ENCODE assay signal across 9 cellular contexts in genomic region chr2:126777620-126777978, GRCh38.
A peak's percentile ranks its signal among the peaks of the same experiment; 100 is the strongest.
DNase-seq lines count a peak whose midpoint lies in the region; ATAC-seq, FAIRE-seq and TF ChIP-seq lines count a peak whose summit lies in the region.
"Had no signal": no experiment of that assay in that cellular context is flagged by ENCODE, and none has a peak within 500 bp of the region (broad histone marks: within the 10 kb centered on the region; RNA-seq: fewer than 3 reads in every experiment).

No MANE protein-coding gene starts in this region.

- no peaks in the 10 kb centered on the region for H3K4me1 ChIP-seq in A673 (ENCODE audit: insufficient read depth, low read length, poor library complexity, severe bottlenecking)
- peaks cover 0 to 4% (median 2%) of the 10 kb centered on the region in 4 experiments; a peak in 3 of 7 replicates for H3K4me1 ChIP-seq in H1 (replicated peaks in 1 of 4; ENCODE audit: control insufficient read depth in 3 of 4, insufficient read depth in 4 of 4, low read length in 3 of 4)
- H3K4me1 ChIP-seq in gastroesophageal sphincter: peaks cover 0 to 10% (median 0%) of the 10 kb centered on the region in 3 donors

- H3K18ac ChIP-seq in H1 (ENCODE audit: extremely low read depth, low read length): no peak overlapping the region

- H3K14ac ChIP-seq in H1 (ENCODE audit: insufficient read length): no peak overlapping the region

- H4K20me1 ChIP-seq in H1 (replicated peaks in 1 of 2; ENCODE audit: control insufficient read depth in 1 of 2, insufficient read depth in 2 of 2, low read length in 2 of 2): no peaks in the 10 kb centered on the region

- no peak for TF ChIP-seq CTCF in A673 (conservative IDR thresholded peaks at IDR 0.05; ENCODE audit: low read depth, low read length)
- no peak for TF ChIP-seq CTCF in H1 (IDR thresholded peaks at IDR 0.05; ENCODE audit: control extremely low read depth in 1 of 3, insufficient read depth in 1 of 3, low read depth in 1 of 3, low read length in 3 of 3)
- TF ChIP-seq CTCF in gastroesophageal sphincter (IDR thresholded peaks at IDR 0.05): no peak

- no peak overlapping the region for H2BK15ac ChIP-seq in H1 (ENCODE audit: low read length)

- H2BK120ac ChIP-seq in H1 (replicated peaks; ENCODE audit: low read depth, low read length): no peak overlapping the region

- H3K23me2 ChIP-seq in H1 (ENCODE audit: low read depth, low read length): peaks cover 9% of the 10 kb centered on the region; the same call in 1 of the 2 replicates

- DNase-seq in A673 (ENCODE audit: low spot score): no peak
- DNase-seq in H1 (ENCODE audit: low read depth in 1 of 2, low spot score in 2 of 2): no peak
- DNase-seq in UCSD-AML1 (lab: John Stamatoyannopoulos, UW; ENCODE audit: unreplicated experiment): no peak
- DNase-seq in stimulated activated CD4-positive, alpha-beta T cell treated with anti-CD3 and anti-CD28 coated beads, Interleukin-4, amount 100 ng/mL, for 4 hours: no peak
- DNase-seq in NCI-H526 (lab: John Stamatoyannopoulos, UW): no peak

- no peak overlapping the region for H4K91ac ChIP-seq in H1 (replicated peaks; ENCODE audit: insufficient read length, low read length)

- no peak for FAIRE-seq in H1 (lab: Jason Lieb, UNC)
- FAIRE-seq: G401.6 had no signal

- H3K4me2 ChIP-seq in H1 (ENCODE audit: insufficient read depth in 1 of 2, low read depth in 2 of 2, low read length in 2 of 2): peak overlapping the region; percentile 44 to 96; a peak in 2 of 4 replicates

- no peak overlapping the region for H2BK12ac ChIP-seq in H1 (ENCODE audit: low read depth, low read length)

- H3K27me3 ChIP-seq in A673 (replicated peaks; ENCODE audit: insufficient read depth, low read depth, low read length, poor library complexity) (no peaks in the 10 kb centered on the region), H1 (replicated peaks in 1 of 4; ENCODE audit: control insufficient read depth in 3 of 4, extremely low read depth in 1 of 4, insufficient read depth in 3 of 4, low read length in 3 of 4) (peaks cover 0 to 3% (median 1%) of the 10 kb centered on the region in 4 experiments; a peak in 3 of 7 replicates), gastroesophageal sphincter (no peaks in the 10 kb centered on the region)

- H3K27ac ChIP-seq in A673 (ENCODE audit: low read depth, low read length, poor library complexity, severe bottlenecking) (no peak overlapping the region), H1 (ENCODE audit: low read depth, low read length) (no peak overlapping the region), gastroesophageal sphincter (no peak overlapping the region)

- H2AFZ ChIP-seq in H1 (ENCODE audit: low read length): no peak overlapping the region

- WGBS in H1 (ENCODE audit: extremely low coverage in 1 of 2, insufficient coverage in 1 of 2, insufficient read length in 1 of 2, insufficient replicate concordance in 2 of 2, low coverage in 1 of 2, low lambda C conversion rate in 2 of 2, missing lambda C conversion rate in 1 of 2), 2 experiments: 34% methylated on average over 3 of the region's 3 CpGs; no CpG with 5 or more reads in 1 of the 2 experiments
- 0 to 43% methylated on average over 2 to 3 of the region's 3 CpGs for WGBS in gastroesophageal sphincter (ENCODE audit: low coverage in 1 of 2), 2 donors

- H3K36me3 ChIP-seq in A673 (ENCODE audit: insufficient read depth, low read length, poor library complexity, severe bottlenecking) (no peaks in the 10 kb centered on the region), H1 (ENCODE audit: control insufficient read depth in 2 of 4, insufficient read depth in 4 of 4, low read length in 3 of 4) (no peaks in the 10 kb centered on the region), gastroesophageal sphincter (no peaks in the 10 kb centered on the region)

- no peak for TF ChIP-seq RAD21 in H1 (IDR thresholded peaks at IDR 0.05 in 1 of 2, conservative IDR thresholded peaks at IDR 0.05 in 1 of 2; ENCODE audit: low read depth in 2 of 2, low read length in 2 of 2)

- no peak overlapping the region for H4K8ac ChIP-seq in H1 (ENCODE audit: extremely low read depth, insufficient read depth, low read length)

- H2AK5ac ChIP-seq in H1 (ENCODE audit: low read depth, low read length): no peak overlapping the region

- TF ChIP-seq POLR2A in H1 (IDR thresholded peaks at IDR 0.05; ENCODE audit: control extremely low read depth in 1 of 2, low read depth in 2 of 2, low read length in 2 of 2): no peak
- TF ChIP-seq POLR2A in gastroesophageal sphincter (IDR thresholded peaks at IDR 0.05): no peak

- no peak overlapping the region for H2BK20ac ChIP-seq in H1 (ENCODE audit: low read length)

- H3K4me3 ChIP-seq in A673 (ENCODE audit: low read depth, low read length, poor library complexity, severe bottlenecking) (peak overlapping the region; percentile 51), H1 (ENCODE audit: extremely low read depth in 1 of 4, insufficient read depth in 2 of 4, low read depth in 3 of 4, low read length in 4 of 4) (peak overlapping the region in 1 of 4 experiments; percentile 81; a peak in 3 of 8 replicates), gastroesophageal sphincter (peak overlapping the region in 1 of 2 donors; percentile 59)

- intact Hi-C loops in A673 (cut with micrococcal nuclease; ENCODE audit: unreplicated experiment): loop anchor here (1.0 to 5.0 kb wide), 4 partner anchors 195 to 532 kb away; no protein-coding TSS in a partner anchor

- no peak for TF ChIP-seq EP300 in H1 (IDR thresholded peaks at IDR 0.05; ENCODE audit: borderline replicate concordance in 1 of 2, low read depth in 2 of 2, low read length in 2 of 2)
- TF ChIP-seq EP300 in gastroesophageal sphincter (IDR thresholded peaks at IDR 0.05): no peak

- no peak overlapping the region for H4K5ac ChIP-seq in H1 (ENCODE audit: insufficient read length, low read depth, low read length)

- H3K9me3 ChIP-seq in A673 (ENCODE audit: low read depth, low read length, poor library complexity, severe bottlenecking): no peaks in the 10 kb centered on the region
- no peaks in the 10 kb centered on the region for H3K9me3 ChIP-seq in H1 (ENCODE audit: insufficient read depth in 2 of 2, low read depth in 1 of 2, low read length in 1 of 2)
- no peaks in the 10 kb centered on the region for H3K9me3 ChIP-seq in gastroesophageal sphincter

- CTCF ChIA-PET in A673 (lab: Charles Lee) (interaction anchor here (0.6 to 1.5 kb wide), 3 partner anchors 250 to 1889 kb away, joined by 5 to 10 read pairs (median 6); no protein-coding TSS in a partner anchor), H1 (lab: Charles Lee; ENCODE audit: partially characterized antibody) (interaction anchor here (0.6 to 5.1 kb wide), 39 partner anchors 9 to 749 kb away, joined by 3 to 53 read pairs (median 4); no protein-coding TSS in a partner anchor)

- H3K79me2 ChIP-seq in H1 (ENCODE audit: control insufficient read depth in 1 of 2, insufficient read depth in 2 of 2, low read length in 2 of 2): no peaks in the 10 kb centered on the region

- H3K56ac ChIP-seq in H1 (replicated peaks; ENCODE audit: insufficient read length, low read depth, low read length): no peak overlapping the region

- BruUV-seq in A673 (replicated peaks; lab: Mats Ljungman, UMichigan): no TSS peak

- ATAC-seq in GM19372 (IDR thresholded peaks at IDR 0.05; ENCODE audit: low read depth, unreplicated experiment) (peak; percentile 17), HG03432 (IDR thresholded peaks at IDR 0.05; ENCODE audit: unreplicated experiment) (peak; percentile 18), gastroesophageal sphincter (no peak)

- no peak overlapping the region for H2BK5ac ChIP-seq in H1 (ENCODE audit: low read depth, low read length)

- H3K79me1 ChIP-seq in H1 (ENCODE audit: low read depth, low read length): no peaks in the 10 kb centered on the region

- no peak overlapping the region for H3K23ac ChIP-seq in H1 (ENCODE audit: insufficient read length)

- H3K4ac ChIP-seq in H1 (replicated peaks; ENCODE audit: insufficient read length, low read depth, low read length): no peak overlapping the region

- POLR2A ChIA-PET in A673 (lab: Charles Lee; ENCODE audit: low non-redundant PET) (no interaction called here), H1 (lab: Charles Lee; ENCODE audit: partially characterized antibody) (no interaction called here)

- H3K9ac ChIP-seq in H1 (replicated peaks in 1 of 4; ENCODE audit: extremely low read depth in 1 of 4, low read depth in 3 of 4, low read length in 3 of 4): no peak overlapping the region

TF ChIP-seq in H1, 55 proteins besides CTCF, POLR2A, EP300 and RAD21:
- no peak for TF ChIP-seq SRF (IDR thresholded peaks at IDR 0.05; ENCODE audit: low read depth, low read length)
- no peak for TF ChIP-seq KDM5A (IDR thresholded peaks at IDR 0.05; ENCODE audit: low read length)
- no peak for TF ChIP-seq PHF8 (conservative IDR thresholded peaks at IDR 0.05; ENCODE audit: low read depth, low read length)
- TF ChIP-seq TAF7 (optimal IDR thresholded peaks at IDR 0.05; ENCODE audit: borderline replicate concordance, low read depth, low read length): no peak
- TF ChIP-seq TEAD4 (IDR thresholded peaks at IDR 0.05; ENCODE audit: low read depth, low read length): no peak
- TF ChIP-seq NRF1 (IDR thresholded peaks at IDR 0.05; ENCODE audit: low read depth, low read length): no peak
- no peak for TF ChIP-seq YY1 (IDR thresholded peaks at IDR 0.05; ENCODE audit: low read depth, low read length)
- no peak for TF ChIP-seq SP4 (IDR thresholded peaks at IDR 0.05; ENCODE audit: low read length)
- no peak for TF ChIP-seq EZH2 (IDR thresholded peaks at IDR 0.05; ENCODE audit: low read depth, low read length, severe bottlenecking)
- TF ChIP-seq GTF2F1 (IDR thresholded peaks at IDR 0.05; ENCODE audit: borderline replicate concordance, low read depth, low read length): no peak
- no peak for TF ChIP-seq MAX (IDR thresholded peaks at IDR 0.05)
- no peak for TF ChIP-seq CTBP2 (IDR thresholded peaks at IDR 0.05; ENCODE audit: borderline replicate concordance, insufficient read depth, insufficient read length, low read length)
- no peak for TF ChIP-seq JUND (IDR thresholded peaks at IDR 0.05; ENCODE audit: low read length)
